Comparison of ENCODE assay signal across 8 cellular contexts in genomic region chr16:89505204-89506112, GRCh38. TPM values are rescaled to one million over a fixed set of nuclear protein-coding genes. Genes with fewer than 3 reads are reported as not detected.
DNase-seq lines count a peak whose midpoint lies in the region; ATAC-seq and TF ChIP-seq lines count a peak whose summit lies in the region.

No MANE protein-coding gene starts in this region.

- DNase-seq in AML-193 (lab: John Stamatoyannopoulos, UW) = peak; percentile 97 to 98
- peak; percentile 63 for DNase-seq in GM19240 (ENCODE audit: insufficient read length, low spot score)
- peak; percentile 98 for DNase-seq in KBM-7
- DNase-seq in WTC11 (ENCODE audit: low spot score) = no peak
- DNase-seq in cardiac fibroblast (ENCODE audit: low read depth in 2 of 2) = peak; percentile 95 to 97
- DNase-seq in left lung = peak; percentile 86 to 94
- peak; percentile 77 to 82 for DNase-seq in stimulated activated CD4-positive, alpha-beta T cell treated with anti-CD3 and anti-CD28 coated beads, Interleukin-2, amount 100 ng/mL, for 48 hours

- H3K4me3 Mint-ChIP-seq in WTC11 = no peak overlapping the region

- H3K27me3 ChIP-seq in left lung = no peaks in the 10 kb centered on the region

- CTCF ChIA-PET in WTC11 (lab: Charles Lee) = no interaction called here

- no peaks in the 10 kb centered on the region for H3K9me3 ChIP-seq in left lung

- H3K27me3 Mint-ChIP-seq in WTC11 (ENCODE audit: low read depth) = peaks cover 7% of the 10 kb centered on the region; the same call in 1 of the 2 replicates

- intact Hi-C loops in left lung (cut with DNase I) = no loop called here

- no peak for ATAC-seq in WTC11
- peak; percentile 36 for ATAC-seq in left lung
- ATAC-seq in GM19455 (IDR thresholded peaks at IDR 0.05; ENCODE audit: unreplicated experiment) = no peak

- POLR2A ChIA-PET in WTC11 (lab: Charles Lee) = no interaction called here

- peaks cover 2% of the 10 kb centered on the region; the same call in 1 of the 2 replicates for H3K36me3 Mint-ChIP-seq in WTC11

- peaks cover 0 to 3% of the 10 kb centered on the region in 2 donors for H3K36me3 ChIP-seq in left lung

- TF ChIP-seq CTCF in WTC11 (IDR thresholded peaks at IDR 0.05) = no peak
- TF ChIP-seq CTCF in cardiac fibroblast (IDR thresholded peaks at IDR 0.05; ENCODE audit: low read depth, low read length) = no peak
- no peak for TF ChIP-seq CTCF in left lung (IDR thresholded peaks at IDR 0.05)

- H3K4me3 ChIP-seq in cardiac fibroblast (replicated peaks in 1 of 2; ENCODE audit: low read depth in 2 of 2, low read length in 2 of 2) (no peak overlapping the region), left lung (peak overlapping the region in 1 of 2 donors; percentile 23)

- H3K27ac ChIP-seq in left lung = peak overlapping the region; percentile 73 to 96

- 0 out of 2 replicates have a peak, but pooled peaks cover 3% of the 10 kb centered on the region for H3K9me3 Mint-ChIP-seq in WTC11

- in situ Hi-C loops in KBM-7 (cut with MboI; ENCODE audit: low pct_unique_long_range_greater_than_20kb, low sequenced_read_pairs) = no loop called here

- peaks cover 4% of the 10 kb centered on the region; the same call in 1 of the 2 replicates for H3K4me1 Mint-ChIP-seq in WTC11

- H3K27ac Mint-ChIP-seq in WTC11 = 0 out of 2 replicates have a peak overlapping the region, but pooled peaks have one; percentile 9

- H3K4me1 ChIP-seq in left lung = peaks cover 22 to 51% of the 10 kb centered on the region in 2 donors

TF ChIP-seq in WTC11, 78 proteins besides CTCF, POLR2A, EP300 and RAD21:
- peak; percentile 83 for TF ChIP-seq GABPB1 (CRISPR knock-in tag; IDR thresholded peaks at IDR 0.05)
- TF ChIP-seq SP1 (CRISPR knock-in tag; conservative IDR thresholded peaks at IDR 0.05) = no peak

RNA-seq across cellular contexts. Expression of gene SPG7, which starts 2.7 kb away (rescaled TPM):
- 132 to 141 TPM (median 133 TPM) in 3 replicates for total RNA-seq in WTC11 (2021)
- total RNA-seq in left lung = 10 to 100 TPM; 79.3 to 79.5 TPM

RNA-seq across cellular contexts. Expression of gene ANKRD11, which starts 15.1 kb away (rescaled TPM):
- total RNA-seq in WTC11 (2021) (142 to 184 TPM (median 146 TPM) in 3 replicates), left lung (100 to 1,000 TPM in 1 of 2 donors, 10 to 100 TPM in 1; 98.2 to 123 TPM)

RNA-seq across cellular contexts. Expression of gene RPL13, which starts 55.0 kb away (rescaled TPM):
- total RNA-seq in WTC11 (2021) (2,631 to 3,314 TPM (median 3,295 TPM) in 3 replicates), left lung (1,000 to 10,000 TPM; 1,639 to 1,736 TPM)
